ENCODE assay signal across 8 cellular contexts in the genomic region with DNA sequence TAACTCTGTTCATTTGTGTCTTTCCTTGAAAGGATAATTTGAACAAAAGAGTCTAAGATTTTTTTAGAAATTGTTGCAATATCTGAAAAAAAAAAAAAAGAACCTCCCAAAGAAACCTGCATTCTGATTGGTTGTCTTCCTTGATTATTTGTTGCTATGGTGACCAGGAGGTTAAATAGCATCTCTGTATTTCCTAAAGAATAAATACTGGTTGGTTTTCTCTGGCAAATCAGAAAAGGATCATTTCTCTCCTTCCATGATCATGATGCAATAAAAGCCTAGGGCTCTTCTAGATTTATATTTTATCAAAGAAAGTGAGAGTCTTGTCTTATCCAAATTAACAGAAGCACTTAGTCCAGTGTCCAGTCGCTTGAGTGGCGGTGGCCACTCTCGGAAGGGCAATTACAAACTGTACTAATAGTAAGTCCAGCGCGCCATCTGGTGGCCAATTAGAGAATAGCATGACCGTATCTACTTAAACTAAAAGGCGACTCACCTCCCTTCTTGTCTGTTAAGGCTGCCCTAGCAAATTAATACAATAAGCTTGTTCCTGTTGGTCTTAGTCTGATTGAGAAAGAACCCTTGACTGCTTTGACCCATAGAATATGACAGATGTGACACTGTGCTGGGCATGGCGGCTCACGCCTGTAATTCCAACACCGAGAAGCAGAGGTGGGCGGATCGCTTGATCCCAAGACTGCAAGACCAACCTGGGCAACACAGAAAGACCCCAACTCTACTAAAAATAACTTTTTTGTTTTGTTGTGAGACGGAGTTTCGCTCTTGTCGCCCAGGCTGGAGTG. TPM values are rescaled to one million over a fixed set of nuclear protein-coding genes. Genes with fewer than 3 reads are reported as not detected.
DNase-seq lines count a peak whose midpoint lies in the region; ATAC-seq and TF ChIP-seq lines count a peak whose summit lies in the region.

No MANE protein-coding gene starts in this region.

- TF ChIP-seq EP300 in suprapubic skin (IDR thresholded peaks at IDR 0.05), result no peak

- H3K27ac ChIP-seq in DOHH2 (ENCODE audit: low read depth, low read length), result no peak overlapping the region
- H3K27ac ChIP-seq in SJSA1, result no peak overlapping the region
- no peak overlapping the region for H3K27ac ChIP-seq in foreskin keratinocyte
- no peak overlapping the region for H3K27ac ChIP-seq in suprapubic skin

- WGBS in suprapubic skin, result 33% methylated on average over 15 of the region's 15 CpGs

- no peak overlapping the region for H3K4me2 ChIP-seq in DOHH2 (ENCODE audit: low read length)

- ATAC-seq in foreskin keratinocyte, result peak; percentile 34
- no peak for ATAC-seq in HG03442 (IDR thresholded peaks at IDR 0.05; ENCODE audit: unreplicated experiment)

- H3K4me3 ChIP-seq in DOHH2 (ENCODE audit: low read length) (no peak overlapping the region), SJSA1 (no peak overlapping the region), suprapubic skin (no peak overlapping the region)

- no peak for TF ChIP-seq POLR2A in suprapubic skin (IDR thresholded peaks at IDR 0.05)

- H3K4me1 ChIP-seq in DOHH2 (ENCODE audit: control insufficient read depth, low read length), result no peaks in the 10 kb centered on the region
- no peaks in the 10 kb centered on the region; the same call in 1 of the 2 replicates for H3K4me1 ChIP-seq in SJSA1 (replicated peaks)
- no peaks in the 10 kb centered on the region for H3K4me1 ChIP-seq in foreskin keratinocyte
- no peaks in the 10 kb centered on the region for H3K4me1 ChIP-seq in suprapubic skin

- no peaks in the 10 kb centered on the region for H4K20me1 ChIP-seq in DOHH2 (ENCODE audit: control insufficient read depth, insufficient read depth, low read depth, low read length)

- H3K9me3 ChIP-seq in DOHH2 (ENCODE audit: control insufficient read depth, insufficient read depth, low read length), result no peaks in the 10 kb centered on the region
- H3K9me3 ChIP-seq in SJSA1 (replicated peaks), result no peaks in the 10 kb centered on the region
- no peaks in the 10 kb centered on the region for H3K9me3 ChIP-seq in suprapubic skin

- H3F3A ChIP-seq in DOHH2 (ENCODE audit: control insufficient read depth, insufficient read depth), result no peaks in the 10 kb centered on the region

- H3K27me3 ChIP-seq in DOHH2 (ENCODE audit: control insufficient read depth, low read length) (peaks cover 5% of the 10 kb centered on the region; the same call in 1 of the 2 replicates), SJSA1 (replicated peaks) (no peaks in the 10 kb centered on the region), foreskin keratinocyte (no peaks in the 10 kb centered on the region), suprapubic skin (no peaks in the 10 kb centered on the region)

- DNase-seq in MV-4-11 (lab: John Stamatoyannopoulos, UW) (peak; percentile 90), SJSA1 (ENCODE audit: low read depth in 1 of 2, low spot score in 2 of 2) (peak; percentile 79 to 89), foreskin keratinocyte (peak; percentile 29 to 61), occipital lobe (lab: John Stamatoyannopoulos, UW) (peak; percentile 63), suprapubic skin (ENCODE audit: low spot score in 2 of 2) (peak; percentile 96 to 97)
- DNase-seq in activated effector memory CD4-positive, alpha-beta T cell treated with Interleukin-2 at 50 U/mL for 16 hours, result peak; percentile 47

- TF ChIP-seq CTCF in DOHH2 (IDR thresholded peaks at IDR 0.05; ENCODE audit: low read depth, low read length, poor library complexity, severe bottlenecking), result peak; percentile 90
- TF ChIP-seq CTCF in foreskin keratinocyte (conservative IDR thresholded peaks at IDR 0.05), result peak; percentile 92
- TF ChIP-seq CTCF in suprapubic skin (IDR thresholded peaks at IDR 0.05), result peak; percentile 76 to 95

- no peaks in the 10 kb centered on the region for H3K79me2 ChIP-seq in DOHH2 (ENCODE audit: control insufficient read depth, low read length)

- H3K36me3 ChIP-seq in DOHH2 (ENCODE audit: control insufficient read depth, low read length) (no peaks in the 10 kb centered on the region), SJSA1 (no peaks in the 10 kb centered on the region), suprapubic skin (no peaks in the 10 kb centered on the region)

- no peaks in the 10 kb centered on the region for H3K9me2 ChIP-seq in DOHH2 (replicated peaks; ENCODE audit: control insufficient read depth, low read length)

RNA-seq across cellular contexts. Expression of a gene that starts 47.0 kb away (rescaled TPM):
- not detected in 2 replicates for total RNA-seq in SJSA1 (2014; rRNA removed; shearing (Covaris generic))
- 0.07 and 0.10 TPM in 2 replicates for total RNA-seq in foreskin keratinocyte
- 0.03 TPM in 2 replicates for polyA plus RNA-seq in foreskin keratinocyte
- total RNA-seq in occipital lobe, result 17.5 TPM
- total RNA-seq in suprapubic skin, result 1 to 10 TPM; 1.8 to 3.2 (median 2.8) TPM

RNA-seq across cellular contexts. Expression of a gene that starts 58.5 kb away (rescaled TPM):
- total RNA-seq in SJSA1 (2014; rRNA removed; shearing (Covaris generic)), result 232 and 272 TPM in 2 replicates
- total RNA-seq in foreskin keratinocyte (172 and 205 TPM in 2 replicates), occipital lobe (224 TPM), suprapubic skin (100 to 1,000 TPM in 1 of 4 donors, 10 to 100 TPM in 3; 56.0 to 102 (median 78.6) TPM)
- polyA plus RNA-seq in foreskin keratinocyte, result 220 and 271 TPM in 2 replicates

Comparison
In these comparisons a context has a peak if more than half of its experiments do, and no peak if none do; other contexts are left out.
1. DNase-seq: peak in every context shown above with its lines; median percentile 96 in suprapubic skin; 90 in MV-4-11; 84 in SJSA1; 63 in occipital lobe; 47 in activated effector memory CD4-positive, alpha-beta T cell treated with Interleukin-2 at 50 U/mL for 16 hours; 45 in foreskin keratinocyte.